In genomic region chr12:51339750-51340149, GRCh38 we compare ENCODE assay signal across 2 cellular contexts.
TF ChIP-seq lines count a peak whose summit lies in the region.

No MANE protein-coding gene starts in this region.

TF ChIP-seq in IMR-90, 13 proteins besides CTCF, POLR2A, EP300 and RAD21:
- TF ChIP-seq RFX5 (IDR thresholded peaks at IDR 0.05; ENCODE audit: low read depth, low read length): no peak
- no peak for TF ChIP-seq CHD1 (IDR thresholded peaks at IDR 0.05; ENCODE audit: low read depth, low read length)
- TF ChIP-seq USF2 (IDR thresholded peaks at IDR 0.05; ENCODE audit: low read depth, low read length): no peak
- no peak for TF ChIP-seq RCOR1 (IDR thresholded peaks at IDR 0.05; ENCODE audit: insufficient replicate concordance, low read length)
- TF ChIP-seq BHLHE40 (IDR thresholded peaks at IDR 0.05; ENCODE audit: low read depth, low read length): no peak

TF ChIP-seq in K562, 482 proteins besides CTCF, POLR2A, EP300 and RAD21:
- TF ChIP-seq PHB (CRISPR knock-in tag; IDR thresholded peaks at IDR 0.05) (no peak), PRDM10 (IDR thresholded peaks at IDR 0.05; ENCODE audit: partially characterized antibody) (peak; percentile 34)
